31 cellular contexts compared by ENCODE assay signal in the genomic region with DNA sequence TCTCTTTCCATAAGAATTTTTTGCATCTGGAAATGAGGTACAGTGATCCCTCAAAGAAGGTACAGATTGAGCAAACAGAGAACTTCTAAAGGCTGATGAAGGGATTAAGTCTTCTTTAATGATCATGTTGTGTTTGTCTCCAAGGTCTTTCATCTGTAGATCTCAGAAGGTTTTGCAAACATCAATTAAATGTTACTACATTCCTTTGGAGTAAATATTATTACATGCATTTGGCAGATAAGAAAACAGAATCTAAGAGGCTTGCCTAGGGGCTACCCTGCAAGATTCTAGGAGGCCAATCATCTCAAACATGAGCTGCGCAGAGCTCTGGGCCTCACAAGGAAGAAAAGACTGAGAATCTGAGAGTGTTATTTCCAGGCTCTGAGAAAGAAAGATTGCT.
"Had no signal": no experiment of that assay in that cellular context is flagged by ENCODE, and none has a peak within 500 bp of the region (broad histone marks: within the 10 kb centered on the region; RNA-seq: fewer than 3 reads in every experiment).

No MANE protein-coding gene starts in this region.

- H3K27ac Mint-ChIP-seq: activated naive CD4-positive, alpha-beta T cell treated with anti-CD3 and anti-CD28 coated beads for 36 hours; activated naive CD8-positive, alpha-beta T cell treated with anti-CD3 and anti-CD28 coated beads for 36 hours; brain; effector memory CD8-positive, alpha-beta T cell; nephron; T-helper 1 cell treated with Interleukin-12 subunit alpha and Interleukin-12 subunit beta and Interleukin-4 antibody, amounts not matched to agents 30 μg/mL and 1 μg/mL, for 36 hours; type B pancreatic cell had no signal

- H3K4me3 ChIP-seq: adrenal gland, coronary artery, dorsolateral prefrontal cortex, heart right ventricle, ovary, prostate gland, testis had no signal

- H3K9me3 Mint-ChIP-seq: activated naive CD4-positive, alpha-beta T cell treated with anti-CD3 and anti-CD28 coated beads for 36 hours had no signal

- H3K27me3 Mint-ChIP-seq: effector memory CD8-positive, alpha-beta T cell; type B pancreatic cell had no signal

- H3K4me1 Mint-ChIP-seq: activated naive CD8-positive, alpha-beta T cell treated with anti-CD3 and anti-CD28 coated beads for 36 hours had no signal

- H3K27me3 ChIP-seq: adrenal gland, foreskin keratinocyte, heart right ventricle, ovary, testis had no signal

- DNase-seq: activated CD4-positive, alpha-beta T cell treated with anti-CD3 and anti-CD28 coated beads for 4 hours; activated CD4-positive, alpha-beta T cell treated with anti-CD3 and anti-CD28 coated beads, Interleukin-2, amount 50 U/mL, for 4 hours; activated effector memory CD4-positive, alpha-beta T cell treated with anti-CD3 and anti-CD28 coated beads, Interleukin-2, amount 50 U/mL, for 16 hours; activated naive CD4-positive, alpha-beta T cell treated with anti-CD3 and anti-CD28 coated beads for 36 hours; activated naive CD8-positive, alpha-beta T cell treated with anti-CD3 and anti-CD28 coated beads for 36 hours; activated T-cell treated with anti-CD3 and anti-CD28 coated beads for 4 hours; adrenal gland; aorta; dorsolateral prefrontal cortex; effector memory CD8-positive, alpha-beta T cell; foreskin keratinocyte; heart right ventricle; kidney glomerular epithelial cell; ovary; retina; stimulated activated CD4-positive, alpha-beta T cell treated with anti-CD3 and anti-CD28 coated beads, Interleukin-15, amount 100 ng/mL, for 24 hours; stimulated activated CD4-positive, alpha-beta T cell treated with anti-CD3 and anti-CD28 coated beads, Interleukin-2, amount 100 ng/mL, for 24 hours; stimulated activated naive CD4-positive, alpha-beta T cell; SW 1271; T-helper 9 cell; testis had no signal

- H3K4me3 Mint-ChIP-seq: activated naive CD4-positive, alpha-beta T cell treated with anti-CD3 and anti-CD28 coated beads for 36 hours; activated naive CD8-positive, alpha-beta T cell treated with anti-CD3 and anti-CD28 coated beads for 36 hours; brain; effector memory CD8-positive, alpha-beta T cell; nephron; T-helper 1 cell treated with Interleukin-12 subunit alpha and Interleukin-12 subunit beta and Interleukin-4 antibody, amounts not matched to agents 30 μg/mL and 1 μg/mL, for 36 hours; type B pancreatic cell had no signal

- H3K4me1 ChIP-seq: adrenal gland, foreskin keratinocyte, prostate gland, testis had no signal

- ATAC-seq: effector memory CD8-positive, alpha-beta T cell; esophagus mucosa; foreskin keratinocyte; left lobe of liver had no signal

- H3K27ac ChIP-seq: adrenal gland, coronary artery, dorsolateral prefrontal cortex, foreskin keratinocyte, ovary, prostate gland, testis, VCaP had no signal

- H3K36me3 ChIP-seq: adrenal gland, heart right ventricle, ovary, prostate gland had no signal

- H3K36me3 Mint-ChIP-seq: brain, type B pancreatic cell had no signal

- FAIRE-seq: TTC549 had no signal

- H3K9me3 ChIP-seq: adrenal gland, ovary, prostate gland, testis had no signal
